Comparison of ENCODE assay signal across 23 cellular contexts in the genomic region with DNA sequence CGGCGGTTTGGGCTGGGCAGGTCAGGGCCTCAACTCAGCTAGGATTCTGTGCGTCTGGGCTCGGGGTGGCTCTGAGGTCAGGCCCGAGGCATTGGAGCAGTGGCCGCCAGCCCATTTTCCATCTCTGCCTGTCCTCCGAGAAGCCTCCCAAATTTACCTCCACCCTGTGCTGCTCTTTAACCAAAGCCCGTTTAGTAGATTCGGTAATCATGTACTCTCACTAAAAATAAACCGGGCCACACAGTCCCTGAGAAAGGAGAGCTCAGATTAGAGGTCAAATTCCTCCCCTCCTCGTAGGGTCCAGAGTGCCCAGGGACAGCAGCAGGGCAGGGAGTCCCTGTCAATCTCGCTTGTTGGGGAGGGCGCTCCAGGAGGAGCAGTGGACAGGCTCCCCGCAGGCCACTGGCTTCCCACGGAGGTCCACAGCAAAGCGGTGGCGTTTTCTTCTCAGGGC.
A peak's percentile ranks its signal among the peaks of the same experiment; 100 is the strongest.
DNase-seq lines count a peak whose midpoint lies in the region; ATAC-seq, FAIRE-seq and TF ChIP-seq lines count a peak whose summit lies in the region.
"Had no signal": no experiment of that assay in that cellular context is flagged by ENCODE, and none has a peak within 500 bp of the region (broad histone marks: within the 10 kb centered on the region; RNA-seq: fewer than 3 reads in every experiment).

No MANE protein-coding gene starts in this region.

- H3K4me1 ChIP-seq in HepG2 (ENCODE audit: insufficient read depth, low read length) (no peaks in the 10 kb centered on the region), gastrocnemius medialis (peaks cover 0 to 15% of the 10 kb centered on the region in 2 donors)

- CTCF ChIA-PET in RWPE1 (lab: Yijun Ruan, JAX) (interaction anchor here (0.6 kb wide), 1 partner anchor 1914 kb away, joined by 3 read pairs; no protein-coding TSS in a partner anchor), HepG2 (lab: Yijun Ruan, JAX; ENCODE audit: low intra/inter-chr PET ratio, low total read pairs) (no interaction called here)

- H3K27ac Mint-ChIP-seq in glutamatergic neuron (ENCODE audit: unreplicated experiment), result no peak overlapping the region
- H3K27ac Mint-ChIP-seq: CD8-positive, alpha-beta memory T cell; HFFc6 had no signal

- no peaks in the 10 kb centered on the region for H3K36me3 ChIP-seq in HepG2 (replicated peaks in 1 of 2; ENCODE audit: control insufficient read depth in 1 of 2, insufficient read depth in 2 of 2, low read length in 2 of 2)
- H3K36me3 ChIP-seq in gastrocnemius medialis, result no peaks in the 10 kb centered on the region

- no peak overlapping the region for H3K4me3 Mint-ChIP-seq in glutamatergic neuron (ENCODE audit: unreplicated experiment)
- H3K4me3 Mint-ChIP-seq: CD8-positive, alpha-beta memory T cell; HFFc6 had no signal

- TF ChIP-seq EP300 in HepG2 (IDR thresholded peaks at IDR 0.05; ENCODE audit: low read depth in 2 of 2, low read length in 2 of 2) (no peak), HepG2 (CRISPR knock-in tag; IDR thresholded peaks at IDR 0.05; ENCODE audit: borderline replicate concordance) (no peak)

- FAIRE-seq in HepG2 (lab: Jason Lieb, UNC) (no peak), frontal cortex (lab: Jason Lieb, UNC) (no peak)
- FAIRE-seq: GM12891 had no signal

- POLR2A ChIA-PET in RWPE1 (lab: Yijun Ruan, JAX; ENCODE audit: low non-redundant PET), result no interaction called here
- POLR2A ChIA-PET in HepG2 (lab: Yijun Ruan, JAX), result no interaction called here

- no peaks in the 10 kb centered on the region for H3K79me2 ChIP-seq in HepG2 (ENCODE audit: insufficient read depth, low read length)

- WGBS in HepG2 (ENCODE audit: low lambda C conversion rate), result 60% methylated on average over 11 of the region's 17 CpGs

- H3K27me3 Mint-ChIP-seq in glutamatergic neuron (ENCODE audit: unreplicated experiment), result peaks cover 4% of the 10 kb centered on the region

- H3K27ac ChIP-seq in RWPE1 (peak overlapping the region; percentile 8; the same call in 1 of the 2 replicates), HepG2 (ENCODE audit: extremely low read length, insufficient read depth, low read length) (no peak overlapping the region), gastrocnemius medialis (peak overlapping the region; percentile 41 to 79 (median 70))
- H3K27ac ChIP-seq: HL-60 had no signal

- TF ChIP-seq CTCF in RWPE1 (conservative IDR thresholded peaks at IDR 0.05; ENCODE audit: low read depth), result no peak
- TF ChIP-seq CTCF in HepG2 (CRISPR knock-in tag; IDR thresholded peaks at IDR 0.05), result no peak
- no peak for TF ChIP-seq CTCF in gastrocnemius medialis (IDR thresholded peaks at IDR 0.05 in 4 of 5, conservative IDR thresholded peaks at IDR 0.05 in 1 of 5)
- no peak for TF ChIP-seq CTCF in glutamatergic neuron (IDR thresholded peaks at IDR 0.05; ENCODE audit: partially characterized antibody, unreplicated experiment)

- DNase-seq in RWPE1 (ENCODE audit: low spot score) (no peak), left cardiac atrium (no peak), HepG2 (ENCODE audit: low spot score) (no peak), gastrocnemius medialis (peak in 1 of 2 donors; percentile 21), CD1c-positive myeloid dendritic cell (ENCODE audit: extremely low spot score) (no peak), NCI-H2227 (lab: John Stamatoyannopoulos, UW; ENCODE audit: unreplicated experiment) (no peak), frontal cortex (ENCODE audit: low spot score in 2 of 2) (no peak), glutamatergic neuron (no peak)
- DNase-seq: AML-193; C1 segment of cervical spinal cord; Calu3; CD8-positive, alpha-beta memory T cell; DMS153; H7; HFFc6; KG1; NCI-H1092; NCI-H1436 treated with DMSO at 0.1 percent for 48 hours; NCI-H1930; NCI-H526; SHP77 treated with DMSO at 0.1 percent for 48 hours had no signal

- ATAC-seq in left cardiac atrium (peak; percentile 19 to 47), HepG2 (0 out of 3 replicates have a peak, but pooled peaks have one; percentile 35), gastrocnemius medialis (peak; percentile 84 to 85)

- no TSS peak for BruUV-seq in HepG2 (replicated peaks; lab: Mats Ljungman, UMichigan)

- peaks cover 2% of the 10 kb centered on the region for H3K4me1 Mint-ChIP-seq in glutamatergic neuron (ENCODE audit: low read depth, unreplicated experiment)
- H3K4me1 Mint-ChIP-seq: CD8-positive, alpha-beta memory T cell had no signal

- no peak overlapping the region for H2AFZ ChIP-seq in HepG2 (ENCODE audit: low read length)

- peaks cover 2 to 24% of the 10 kb centered on the region in 2 experiments; a peak in 2 of 5 replicates for H3K27me3 ChIP-seq in HepG2 (ENCODE audit: control insufficient read depth in 1 of 2, insufficient read depth in 2 of 2, low read length in 2 of 2)
- H3K27me3 ChIP-seq in gastrocnemius medialis, result no peaks in the 10 kb centered on the region

- H3K9me3 Mint-ChIP-seq in glutamatergic neuron (ENCODE audit: unreplicated experiment), result peaks cover 2% of the 10 kb centered on the region
- H3K9me3 Mint-ChIP-seq: CD8-positive, alpha-beta memory T cell had no signal

- TF ChIP-seq RAD21 in HepG2 (CRISPR knock-in tag; IDR thresholded peaks at IDR 0.05), result no peak

- H3K9me3 ChIP-seq in HepG2 (ENCODE audit: low read length), result no peaks in the 10 kb centered on the region
- H3K9me3 ChIP-seq in gastrocnemius medialis, result no peaks in the 10 kb centered on the region

- intact Hi-C loops in left cardiac atrium (cut with DNase I) (no loop called here), HepG2 (cut with micrococcal nuclease; ENCODE audit: unreplicated experiment) (no loop called here), gastrocnemius medialis (cut with DNase I; ENCODE audit: low total_unique reads) (no loop called here)

- H4K20me1 ChIP-seq in HepG2 (ENCODE audit: insufficient read depth, low read length), result no peaks in the 10 kb centered on the region

- no peak for TF ChIP-seq POLR2A in HepG2 (IDR thresholded peaks at IDR 0.05; ENCODE audit: insufficient read depth in 1 of 2, low read depth in 2 of 2, low read length in 2 of 2)
- no peak for TF ChIP-seq POLR2A in gastrocnemius medialis (IDR thresholded peaks at IDR 0.05)

- H3K4me3 ChIP-seq in HepG2 (replicated peaks in 1 of 3; ENCODE audit: insufficient read depth in 1 of 3, low read depth in 2 of 3, low read length in 3 of 3) (no peak overlapping the region), gastrocnemius medialis (no peak overlapping the region)

- in situ Hi-C loops in HepG2 (cut with HindIII; ENCODE audit: extremely low pct_ligation_motif_present, low pct_unique_long_range_greater_than_20kb), result no loop called here
- in situ Hi-C loops in gastrocnemius medialis (cut with MboI; ENCODE audit: low sequenced_read_pairs in 4 of 4), result no loop called here

- H3K36me3 Mint-ChIP-seq in glutamatergic neuron (ENCODE audit: unreplicated experiment), result no peaks in the 10 kb centered on the region
- H3K36me3 Mint-ChIP-seq: CD8-positive, alpha-beta memory T cell had no signal

- H3K9ac ChIP-seq in HepG2 (ENCODE audit: insufficient read depth, low read depth, low read length), result no peak overlapping the region

- no peak overlapping the region for H3K4me2 ChIP-seq in HepG2 (ENCODE audit: low read depth, low read length)

TF ChIP-seq in HepG2, 621 proteins besides CTCF, POLR2A, EP300 and RAD21:
- no peak for TF ChIP-seq ZNF225 (CRISPR knock-in tag; IDR thresholded peaks at IDR 0.05)

Comparison
In these comparisons a context has a peak if more than half of its experiments do, and no peak if none do; other contexts are left out.
1. ATAC-seq: peak in every context shown above with its lines; median percentile 84 in gastrocnemius medialis; 35 in HepG2; 33 in left cardiac atrium.